Comparison of ENCODE assay signal across 8 cellular contexts in genomic region chr1:156741613-156741983, GRCh38. TPM values are rescaled to one million over a fixed set of nuclear protein-coding genes. Genes with fewer than 3 reads are reported as not detected.
A peak's percentile ranks its signal among the peaks of the same experiment; 100 is the strongest.
DNase-seq lines count a peak whose midpoint lies in the region; ATAC-seq and TF ChIP-seq lines count a peak whose summit lies in the region.

No MANE protein-coding gene starts in this region.

- intact Hi-C loops in spleen (cut with DNase I; ENCODE audit: low total_unique reads), result no loop called here

- H3K4me3 ChIP-seq in cardiac muscle cell (peak overlapping the region; percentile 4), spleen (peak overlapping the region in 6 of 8 donors; percentile 87 to 92 (median 90))

- H3K9me3 ChIP-seq in cardiac muscle cell (ENCODE audit: low read depth), result no peaks in the 10 kb centered on the region
- H3K9me3 ChIP-seq in spleen, result no peaks in the 10 kb centered on the region

- peak overlapping the region; percentile 88 for H3K27ac ChIP-seq in cardiac muscle cell
- H3K27ac ChIP-seq in spleen, result peak overlapping the region; percentile 87 to 96 (median 91)

- H3K4me1 ChIP-seq in cardiac muscle cell (ENCODE audit: low read depth) (peaks cover 11% of the 10 kb centered on the region), spleen (peaks cover 17 to 78% (median 43%) of the 10 kb centered on the region in 6 donors)

- WGBS in spleen, 5 donors, result 38 to 72% (median 53%) methylated on average over 5 of the region's 5 CpGs

- ATAC-seq in GM21723 (IDR thresholded peaks at IDR 0.05; ENCODE audit: unreplicated experiment) (peak; percentile 1), SK-N-SH treated with all-trans-retinoic acid at 6 μM for 48 hours (no peak), GM18907 (IDR thresholded peaks at IDR 0.05; ENCODE audit: unreplicated experiment) (no peak)

- H3K36me3 ChIP-seq in cardiac muscle cell (peaks cover 5% of the 10 kb centered on the region), spleen (peaks cover 0 to 63% (median 41%) of the 10 kb centered on the region in 6 donors)

- no peak for DNase-seq in cardiac muscle cell (ENCODE audit: low read depth in 1 of 2, low spot score in 1 of 2)
- DNase-seq in spleen, result no peak
- DNase-seq in GM19238 (ENCODE audit: insufficient read length, low spot score), result no peak
- no peak for DNase-seq in T1000 (lab: John Stamatoyannopoulos, UW)
- DNase-seq in HCEC 1CT, result no peak

- no peaks in the 10 kb centered on the region for H3K27me3 ChIP-seq in cardiac muscle cell
- no peaks in the 10 kb centered on the region for H3K27me3 ChIP-seq in spleen (replicated peaks in 1 of 7)

- TF ChIP-seq POLR2A in spleen (IDR thresholded peaks at IDR 0.05), result no peak

- TF ChIP-seq CTCF in cardiac muscle cell (IDR thresholded peaks at IDR 0.05; ENCODE audit: low read depth, low read length) (no peak), spleen (IDR thresholded peaks at IDR 0.05 in 8 of 11, conservative IDR thresholded peaks at IDR 0.05 in 3 of 11) (no peak)

TF ChIP-seq in SK-N-SH treated with all-trans-retinoic acid at 6 μM for 48 hours, 23 proteins besides CTCF, POLR2A, EP300 and RAD21:
- TF ChIP-seq PPARA (CRISPR knock-in tag; IDR thresholded peaks at IDR 0.05; ENCODE audit: borderline replicate concordance) (no peak), ZNF565 (CRISPR knock-in tag; conservative IDR thresholded peaks at IDR 0.05; ENCODE audit: low read depth) (no peak), TOX (CRISPR knock-in tag; IDR thresholded peaks at IDR 0.05; ENCODE audit: borderline replicate concordance) (no peak), GLIS3 (CRISPR knock-in tag; IDR thresholded peaks at IDR 0.05) (no peak), ZC3H10 (CRISPR knock-in tag; IDR thresholded peaks at IDR 0.05) (0 out of 2 replicates have a peak, but pooled peaks have one; percentile 5)

RNA-seq across cellular contexts. Expression of gene MRPL24, which starts 0.7 kb away (rescaled TPM):
- 34.9 and 54.1 TPM in 2 replicates for total RNA-seq in cardiac muscle cell
- 70.7 and 77.7 TPM in 2 replicates for polyA plus RNA-seq in cardiac muscle cell
- total RNA-seq in spleen, result 10 to 100 TPM; 15.2 to 45.3 (median 37.3) TPM
- 10 to 100 TPM; 64.8 to 83.5 (median 82.8) TPM for polyA plus RNA-seq in spleen

RNA-seq across cellular contexts. Expression of gene HDGF, which starts 9.9 kb away (rescaled TPM):
- total RNA-seq in cardiac muscle cell (207 and 480 TPM in 2 replicates), spleen (100 to 1,000 TPM in 4 of 7 donors, 10 to 100 TPM in 3; 80.9 to 143 (median 110) TPM)
- polyA plus RNA-seq in cardiac muscle cell (176 and 238 TPM in 2 replicates), spleen (100 to 1,000 TPM in 1 of 3 donors, 10 to 100 TPM in 2; 48.8 to 100 (median 66.0) TPM)

RNA-seq across cellular contexts. Expression of gene ISG20L2, which starts 13.0 kb away (rescaled TPM):
- total RNA-seq in cardiac muscle cell (22.6 and 27.3 TPM in 2 replicates), spleen (10 to 100 TPM; 24.0 to 46.7 (median 33.8) TPM)
- polyA plus RNA-seq in cardiac muscle cell (25.1 and 31.3 TPM in 2 replicates), spleen (10 to 100 TPM in 1 of 3 donors, 1 to 10 TPM in 2; 6.6 to 14.4 (median 9.8) TPM)

RNA-seq across cellular contexts. Expression of gene METTL25B, which starts 13.3 kb away (rescaled TPM):
- 22.8 and 25.4 TPM in 2 replicates for total RNA-seq in cardiac muscle cell
- 19.5 and 20.9 TPM in 2 replicates for polyA plus RNA-seq in cardiac muscle cell
- total RNA-seq in spleen, result 10 to 100 TPM; 23.2 to 41.1 (median 32.4) TPM
- polyA plus RNA-seq in spleen, result 10 to 100 TPM; 33.0 to 43.8 (median 42.9) TPM

RNA-seq across cellular contexts. Expression of gene PRCC, which starts 25.7 kb away (rescaled TPM):
- total RNA-seq in cardiac muscle cell, result 117 and 126 TPM in 2 replicates
- 118 and 150 TPM in 2 replicates for polyA plus RNA-seq in cardiac muscle cell
- total RNA-seq in spleen, result 10 to 100 TPM; 45.4 to 64.6 (median 57.9) TPM
- polyA plus RNA-seq in spleen, result 10 to 100 TPM; 39.1 to 55.9 (median 52.5) TPM
